ENCODE assay signal across 8 cellular contexts in genomic region chr3:192915306-192915705, GRCh38. TPM values are rescaled to one million over a fixed set of nuclear protein-coding genes. Genes with fewer than 3 reads are reported as not detected.
DNase-seq lines count a peak whose midpoint lies in the region; ATAC-seq and TF ChIP-seq lines count a peak whose summit lies in the region.

No MANE protein-coding gene starts in this region.

- H3K27ac Mint-ChIP-seq in activated naive CD4-positive, alpha-beta T cell treated with anti-CD3 and anti-CD28 coated beads, Interleukin-2, amount 10 ng/mL, durations not matched to agents 7 days and 5 days, result peak overlapping the region; percentile 58

- no peak for DNase-seq in activated naive CD4-positive, alpha-beta T cell treated with anti-CD3 and anti-CD28 coated beads, Interleukin-2, amount 10 ng/mL, durations not matched to agents 7 days and 5 days
- no peak for DNase-seq in activated naive CD4-positive, alpha-beta T cell treated with Interleukin-2 at 50 U/mL for 16 hours
- DNase-seq in RWPE2 (ENCODE audit: low spot score), result no peak
- peak; percentile 71 for DNase-seq in glomerular visceral epithelial cell (ENCODE audit: extremely low spot score)
- no peak for DNase-seq in uterus
- DNase-seq in suprapubic skin (ENCODE audit: low spot score in 2 of 2), result no peak

- H3K36me3 ChIP-seq in RWPE2 (ENCODE audit: low read depth) (no peaks in the 10 kb centered on the region), uterus (no peaks in the 10 kb centered on the region), suprapubic skin (no peaks in the 10 kb centered on the region)

- H3K4me3 ChIP-seq in RWPE2 (ENCODE audit: severe bottlenecking) (no peak overlapping the region), uterus (no peak overlapping the region), suprapubic skin (no peak overlapping the region)

- H3K36me3 Mint-ChIP-seq in activated naive CD4-positive, alpha-beta T cell treated with anti-CD3 and anti-CD28 coated beads, Interleukin-2, amount 10 ng/mL, durations not matched to agents 7 days and 5 days, result peaks cover 10% of the 10 kb centered on the region

- intact Hi-C loops in uterus (cut with DNase I; ENCODE audit: low total_unique reads), result loop anchor here (10.0 kb wide), 1 partner anchor 81 kb away; no protein-coding TSS in a partner anchor

- peaks cover 58% of the 10 kb centered on the region for H3K27me3 Mint-ChIP-seq in activated naive CD4-positive, alpha-beta T cell treated with anti-CD3 and anti-CD28 coated beads, Interleukin-2, amount 10 ng/mL, durations not matched to agents 7 days and 5 days

- no peak for TF ChIP-seq EP300 in suprapubic skin (IDR thresholded peaks at IDR 0.05)

- TF ChIP-seq POLR2A in uterus (IDR thresholded peaks at IDR 0.05) (no peak), suprapubic skin (IDR thresholded peaks at IDR 0.05) (no peak)

- WGBS in suprapubic skin, result 40% methylated on average over 3 of the region's 3 CpGs

- H3K4me1 Mint-ChIP-seq in activated naive CD4-positive, alpha-beta T cell treated with anti-CD3 and anti-CD28 coated beads, Interleukin-2, amount 10 ng/mL, durations not matched to agents 7 days and 5 days, result peaks cover 65% of the 10 kb centered on the region

- peak overlapping the region; percentile 85 for H3K4me3 Mint-ChIP-seq in activated naive CD4-positive, alpha-beta T cell treated with anti-CD3 and anti-CD28 coated beads, Interleukin-2, amount 10 ng/mL, durations not matched to agents 7 days and 5 days

- no peaks in the 10 kb centered on the region for H3K27me3 ChIP-seq in RWPE2 (ENCODE audit: insufficient read depth, poor library complexity, severe bottlenecking)
- H3K27me3 ChIP-seq in uterus, result no peaks in the 10 kb centered on the region
- no peaks in the 10 kb centered on the region for H3K27me3 ChIP-seq in suprapubic skin

- H3K27ac ChIP-seq in RWPE2 (ENCODE audit: poor library complexity, severe bottlenecking) (no peak overlapping the region), uterus (no peak overlapping the region), suprapubic skin (no peak overlapping the region)

- TF ChIP-seq CTCF in RWPE2 (IDR thresholded peaks at IDR 0.05; ENCODE audit: poor library complexity, severe bottlenecking) (peak; percentile 39), uterus (IDR thresholded peaks at IDR 0.05) (no peak), suprapubic skin (IDR thresholded peaks at IDR 0.05) (no peak)

- no peaks in the 10 kb centered on the region for H3K9me3 Mint-ChIP-seq in activated naive CD4-positive, alpha-beta T cell treated with anti-CD3 and anti-CD28 coated beads, Interleukin-2, amount 10 ng/mL, durations not matched to agents 7 days and 5 days

- H3K4me1 ChIP-seq in RWPE2 (ENCODE audit: insufficient read depth, poor library complexity, severe bottlenecking) (peaks cover 7% of the 10 kb centered on the region), uterus (peaks cover 0 to 6% of the 10 kb centered on the region in 2 donors), suprapubic skin (peaks cover 18% of the 10 kb centered on the region)

- ATAC-seq in HG03432 (IDR thresholded peaks at IDR 0.05; ENCODE audit: unreplicated experiment) (peak; percentile 35), RWPE2 (ENCODE audit: low read depth) (no peak), HG02678 (IDR thresholded peaks at IDR 0.05; ENCODE audit: unreplicated experiment) (no peak)

- CTCF ChIA-PET in activated naive CD4-positive, alpha-beta T cell treated with anti-CD3 and anti-CD28 coated beads, Interleukin-2, amount 10 ng/mL, durations not matched to agents 7 days and 5 days (lab: Charles Lee), result interaction anchor here (0.6 to 3.8 kb wide), 9 partner anchors 9 to 126 kb away, joined by 3 to 41 read pairs (median 4); no protein-coding TSS in a partner anchor

- H3K9me3 ChIP-seq in RWPE2 (ENCODE audit: severe bottlenecking) (no peaks in the 10 kb centered on the region), uterus (no peaks in the 10 kb centered on the region), suprapubic skin (no peaks in the 10 kb centered on the region)

RNA-seq across cellular contexts. Expression of gene MB21D2, which starts 2.4 kb away (rescaled TPM):
- 10 to 100 TPM in 2 of 4 donors, 1 to 10 TPM in 2; 5.0 to 21.8 (median 11.9) TPM for total RNA-seq in uterus
- 10 to 100 TPM in 3 of 4 donors, 1 to 10 TPM in 1; 9.2 to 12.2 (median 10.7) TPM for total RNA-seq in suprapubic skin
